20 cellular contexts compared by ENCODE assay signal in genomic region chr13:41029629-41030028, GRCh38. TPM values are rescaled to one million over a fixed set of nuclear protein-coding genes. Genes with fewer than 3 reads are reported as not detected.
DNase-seq lines count a peak whose midpoint lies in the region; ATAC-seq, FAIRE-seq and TF ChIP-seq lines count a peak whose summit lies in the region.
"Had no signal": no experiment of that assay in that cellular context is flagged by ENCODE, and none has a peak within 500 bp of the region (broad histone marks: within the 10 kb centered on the region; RNA-seq: fewer than 3 reads in every experiment).

No MANE protein-coding gene starts in this region.

- H2AFZ ChIP-seq in Karpas-422 (ENCODE audit: low read length) (no peak overlapping the region), GM12878 (ENCODE audit: control insufficient read depth, low read depth, low read length) (no peak overlapping the region)

- H3K9me2 ChIP-seq in Karpas-422 (replicated peaks; ENCODE audit: insufficient read depth, low read length) = no peaks in the 10 kb centered on the region

- no peak for FAIRE-seq in GM12878 (lab: Jason Lieb, UNC)
- FAIRE-seq: TTC549 had no signal

- H3K9ac ChIP-seq in Karpas-422 (ENCODE audit: low read length) = no peak overlapping the region
- H3K9ac ChIP-seq in GM12878 (ENCODE audit: control insufficient read depth, insufficient read depth, low read length) = no peak overlapping the region

- no peak for ATAC-seq in GM12878
- ATAC-seq in left lobe of liver = no peak
- ATAC-seq: natural killer cell treated with Interleukin-12 subunit alpha and Interleukin-12 subunit beta and Interleukin-15 and Interleukin-18, amount 100 ng/mL, for 72 hours had no signal

- in situ Hi-C loops in GM12878 (cut with MboI) = no loop called here

- H3K4me1 ChIP-seq in A673 (ENCODE audit: insufficient read depth, low read length, poor library complexity, severe bottlenecking) = no peaks in the 10 kb centered on the region
- H3K4me1 ChIP-seq in BE2C = no peaks in the 10 kb centered on the region
- no peaks in the 10 kb centered on the region for H3K4me1 ChIP-seq in Karpas-422 (ENCODE audit: low read length)
- H3K4me1 ChIP-seq in GM12878 (ENCODE audit: control insufficient read depth, insufficient read depth, low read length) = no peaks in the 10 kb centered on the region

- DNase-seq in A673 (ENCODE audit: low spot score) (no peak), BE2C (no peak), Karpas-422 (peak; percentile 63), GM12878 (ENCODE audit: low read depth, low spot score) (no peak), left lobe of liver (ENCODE audit: low spot score) (no peak), germinal center (ENCODE audit: low spot score) (no peak), hypothalamus (lab: John Stamatoyannopoulos, UW) (no peak), RWPE1 (ENCODE audit: low spot score) (no peak)
- DNase-seq: activated naive CD8-positive, alpha-beta T cell treated with anti-CD3 and anti-CD28 coated beads, Interleukin-2, amount 10 ng/mL, durations not matched to agents 7 days and 5 days; DMS79 treated with DMSO at 0.1 percent for 48 hours; effector CD4-positive, alpha-beta T cell; foreskin fibroblast; NCI-H2081 treated with DMSO at 0.1 percent for 48 hours; NK-92 treated with Interleukin-12 subunit alpha and Interleukin-12 subunit beta, amount 100 ng/mL, for 24 hours had no signal

- TF ChIP-seq CTCF in A673 (conservative IDR thresholded peaks at IDR 0.05; ENCODE audit: low read depth, low read length) (0 out of 2 replicates have a peak, but pooled peaks have one; percentile 18), BE2C (IDR thresholded peaks at IDR 0.05; ENCODE audit: low read depth, low read length) (peak; percentile 25), GM12878 (IDR thresholded peaks at IDR 0.05 in 2 of 3, conservative IDR thresholded peaks at IDR 0.05 in 1 of 3; ENCODE audit: control insufficient read depth in 2 of 3, extremely low read depth in 1 of 3, insufficient read depth in 1 of 3, low read depth in 3 of 3, low read length in 3 of 3) (peak in 2 of 3 experiments; percentile 9 to 34; a peak in 2 of 6 replicates), RWPE1 (conservative IDR thresholded peaks at IDR 0.05; ENCODE audit: low read depth) (no peak)

- SMC1A ChIA-PET in GM12878 (lab: Charles Lee; ENCODE audit: uncharacterized antibody, unreplicated experiment) = interaction anchor here (0.6 to 1.7 kb wide), 2 partner anchors 11 to 30 kb away, joined by 3 to 5 read pairs; no protein-coding TSS in a partner anchor

- TF ChIP-seq POLR2A in GM12878 (IDR thresholded peaks at IDR 0.05; ENCODE audit: low read depth, low read length) = no peak

- H3K79me2 ChIP-seq in Karpas-422 (ENCODE audit: low read length) (no peaks in the 10 kb centered on the region), GM12878 (ENCODE audit: control insufficient read depth, insufficient read depth, low read length) (peaks cover 4% of the 10 kb centered on the region)

- H3K27me3 ChIP-seq in A673 (replicated peaks; ENCODE audit: insufficient read depth, low read depth, low read length, poor library complexity) (no peaks in the 10 kb centered on the region), BE2C (no peaks in the 10 kb centered on the region), Karpas-422 (ENCODE audit: low read length) (no peaks in the 10 kb centered on the region), GM12878 (replicated peaks in 1 of 2; ENCODE audit: control insufficient read depth in 2 of 2, insufficient read depth in 2 of 2, low read length in 1 of 2) (no peaks in the 10 kb centered on the region)
- H3K27me3 ChIP-seq: suprapubic skin had no signal

- TF ChIP-seq RAD21 in GM12878 (IDR thresholded peaks at IDR 0.05; ENCODE audit: insufficient read depth, low read depth, low read length) = peak; percentile 46; the same call in 1 of the 2 replicates

- no peak overlapping the region for H3K4me2 ChIP-seq in Karpas-422 (ENCODE audit: low read depth, low read length, poor library complexity, severe bottlenecking)
- H3K4me2 ChIP-seq in GM12878 (ENCODE audit: control insufficient read depth, insufficient read depth) = no peak overlapping the region

- intact Hi-C loops in A673 (cut with micrococcal nuclease; ENCODE audit: unreplicated experiment) (no loop called here), GM12878 (cut with micrococcal nuclease; ENCODE audit: unreplicated experiment) (no loop called here)

- H4K20me1 ChIP-seq in Karpas-422 (ENCODE audit: insufficient read depth, low read depth, low read length) (no peaks in the 10 kb centered on the region), GM12878 (ENCODE audit: control insufficient read depth, insufficient read depth) (no peaks in the 10 kb centered on the region)

- WGBS in GM12878 (ENCODE audit: insufficient coverage, insufficient replicate concordance, low lambda C conversion rate, missing lambda C conversion rate) = 100% methylated on average over 2 of the region's 2 CpGs

- BruUV-seq in A673 (replicated peaks; lab: Mats Ljungman, UMichigan) (no TSS peak), GM12878 (replicated peaks; lab: Mats Ljungman, UMichigan) (no TSS peak)

- RAD21 ChIA-PET in GM12878 (lab: Charles Lee; ENCODE audit: unreplicated experiment) = interaction anchor here (0.6 to 2.7 kb wide), 4 partner anchors 14 to 68 kb away, joined by 3 to 8 read pairs (median 4); no protein-coding TSS in a partner anchor

- H3K36me3 ChIP-seq in A673 (ENCODE audit: insufficient read depth, low read length, poor library complexity, severe bottlenecking) = no peaks in the 10 kb centered on the region
- H3K36me3 ChIP-seq in BE2C = no peaks in the 10 kb centered on the region
- no peaks in the 10 kb centered on the region for H3K36me3 ChIP-seq in Karpas-422 (ENCODE audit: insufficient read depth, low read length)
- H3K36me3 ChIP-seq in GM12878 (ENCODE audit: control insufficient read depth in 2 of 2, insufficient read depth in 2 of 2, low read length in 1 of 2) = no peaks in the 10 kb centered on the region
- H3K36me3 ChIP-seq: suprapubic skin had no signal

- POLR2A ChIA-PET in A673 (lab: Charles Lee; ENCODE audit: low non-redundant PET) = no interaction called here
- POLR2A ChIA-PET in GM12878 (lab: Charles Lee) = interaction anchor here (0.8 kb wide), 1 partner anchor 8 kb away, joined by 3 read pairs; no protein-coding TSS in a partner anchor
- POLR2A ChIA-PET in RWPE1 (lab: Yijun Ruan, JAX; ENCODE audit: low non-redundant PET) = no interaction called here

- H3K9me3 ChIP-seq in A673 (ENCODE audit: low read depth, low read length, poor library complexity, severe bottlenecking) (no peaks in the 10 kb centered on the region), BE2C (no peaks in the 10 kb centered on the region), Karpas-422 (ENCODE audit: low read length) (no peaks in the 10 kb centered on the region), GM12878 (replicated peaks; ENCODE audit: control insufficient read depth, insufficient read depth, low read length) (no peaks in the 10 kb centered on the region)
- H3K9me3 ChIP-seq: suprapubic skin had no signal

- CTCF ChIA-PET in A673 (lab: Charles Lee) = no interaction called here
- CTCF ChIA-PET in GM12878 (lab: Yijun Ruan, JAX) = interaction anchor here (1.1 to 2.1 kb wide), 5 partner anchors 9 to 252 kb away, joined by 3 to 8 read pairs (median 6); partner anchors contain the start of gene WBP4
- CTCF ChIA-PET in RWPE1 (lab: Yijun Ruan, JAX) = interaction anchor here (0.6 to 0.7 kb wide), 2 partner anchors 31 to 1513 kb away, joined by 4 to 8 read pairs; no protein-coding TSS in a partner anchor

- no peak overlapping the region for H3K27ac ChIP-seq in A673 (ENCODE audit: low read depth, low read length, poor library complexity, severe bottlenecking)
- H3K27ac ChIP-seq in Karpas-422 (ENCODE audit: low read length) = no peak overlapping the region
- H3K27ac ChIP-seq in GM12878 (ENCODE audit: control insufficient read depth, insufficient read depth) = no peak overlapping the region
- no peak overlapping the region for H3K27ac ChIP-seq in RWPE1
- H3K27ac ChIP-seq: C4-2B, SK-N-MC, suprapubic skin had no signal

- no peak overlapping the region for H3K4me3 ChIP-seq in A673 (ENCODE audit: low read depth, low read length, poor library complexity, severe bottlenecking)
- no peak overlapping the region for H3K4me3 ChIP-seq in BE2C (ENCODE audit: low read depth, low read length)
- H3K4me3 ChIP-seq in Karpas-422 (ENCODE audit: low read length) = no peak overlapping the region
- no peak overlapping the region for H3K4me3 ChIP-seq in GM12878
- H3K4me3 ChIP-seq: lung, SK-N-MC, suprapubic skin had no signal

- TF ChIP-seq EP300 in GM12878 (IDR thresholded peaks at IDR 0.05; ENCODE audit: borderline replicate concordance in 1 of 2, control insufficient read depth in 1 of 2, low read depth in 2 of 2, low read length in 2 of 2) = no peak

RNA-seq across cellular contexts. Expression of gene ELF1, which starts 10.5 kb away (rescaled TPM):
- total RNA-seq in A673 (2021) (29.1 and 31.5 TPM in 2 replicates), GM12878 (2014; rRNA removed) (45.7 and 49.2 TPM in 2 replicates), GM12878 (2014; rRNA removed; fragmentation: Illumina TruSeq; extraction: Trizol) (55.1 and 59.4 TPM in 2 replicates), GM12878 (2021) (70.5 and 74.2 TPM in 2 replicates), left lobe of liver (22.2 TPM)
- polyA plus RNA-seq in BE2C (2012; ENCODE audit: insufficient read depth, insufficient read length, low read depth) = 2.7 TPM
- 66.1 and 84.0 TPM in 2 replicates for total RNA-seq in Karpas-422 (2014; rRNA removed; shearing (Covaris generic); ENCODE audit: low replicate concordance)
- total RNA-seq in GM12878 (2013; cell fraction: nucleolus; rRNA removed) = 78.0 and 86.2 TPM in 2 replicates
- polyA plus RNA-seq in GM12878 (2011; ENCODE audit: low read depth) = 22.7 TPM
- polyA plus RNA-seq in GM12878 (2011; rRNA removed) (83.5 and 97.6 TPM in 2 replicates), GM12878 (2014; fragmentation: Illumina TruSeq; extraction: Trizol) (91.6 and 118 TPM in 2 replicates), GM12878 (2014; fragmentation: Nextera tagmentation; extraction: Ambion mirVana) (10 to 100 TPM; 43.3 to 43.5 TPM), GM12878 (2014; rRNA removed) (46.8 and 47.9 TPM in 2 replicates), GM12878 (2016; fragmentation: Nextera tagmentation; extraction: Ambion mirVana) (10 to 100 TPM; 56.2 to 64.0 TPM)
- 55.7 and 60.5 TPM in 2 replicates for polyA plus RNA-seq in GM12878 (2011; cell fraction: cytosol; rRNA removed)
- polyA plus RNA-seq in GM12878 (2011; cell fraction: nucleus; rRNA removed) = 49.6 and 50.3 TPM in 2 replicates
- 35.2 and 60.8 TPM in 2 replicates for polyA plus RNA-seq in GM12878 (2012)
- 93.0 and 151 TPM in 2 replicates for polyA minus RNA-seq in GM12878 (2011; rRNA and poly(A)+ RNA removed)
- 33.3 and 41.4 TPM in 2 replicates for polyA minus RNA-seq in GM12878 (2011; cell fraction: cytosol; rRNA and poly(A)+ RNA removed)
- polyA minus RNA-seq in GM12878 (2011; cell fraction: nucleus; rRNA and poly(A)+ RNA removed) = 49.9 and 69.4 TPM in 2 replicates

RNA-seq across cellular contexts. Expression of gene WBP4, which starts 31.7 kb away (rescaled TPM):
- 11.9 and 12.5 TPM in 2 replicates for total RNA-seq in A673 (2021)
- polyA plus RNA-seq in BE2C (2012; ENCODE audit: insufficient read depth, insufficient read length, low read depth) = 10.4 TPM
- total RNA-seq in Karpas-422 (2014; rRNA removed; shearing (Covaris generic); ENCODE audit: low replicate concordance) = 4.5 and 6.0 TPM in 2 replicates
- 8.1 and 8.3 TPM in 2 replicates for total RNA-seq in GM12878 (2013; cell fraction: nucleolus; rRNA removed)
- 7.4 and 11.8 TPM in 2 replicates for total RNA-seq in GM12878 (2014; rRNA removed)
- 16.3 and 16.9 TPM in 2 replicates for total RNA-seq in GM12878 (2014; rRNA removed; fragmentation: Illumina TruSeq; extraction: Trizol)
- total RNA-seq in GM12878 (2021) = 8.3 and 8.8 TPM in 2 replicates
- 6.1 TPM for polyA plus RNA-seq in GM12878 (2011; ENCODE audit: low read depth)
- 15.9 and 26.4 TPM in 2 replicates for polyA plus RNA-seq in GM12878 (2011; rRNA removed)
- 4.3 and 4.4 TPM in 2 replicates for polyA plus RNA-seq in GM12878 (2011; cell fraction: cytosol; rRNA removed)
- polyA plus RNA-seq in GM12878 (2011; cell fraction: nucleus; rRNA removed) = 8.1 and 10.3 TPM in 2 replicates
- 9.5 and 12.1 TPM in 2 replicates for polyA plus RNA-seq in GM12878 (2012)
- 21.6 and 23.3 TPM in 2 replicates for polyA plus RNA-seq in GM12878 (2014; fragmentation: Illumina TruSeq; extraction: Trizol)
- 10 to 100 TPM in 1 of 2 experiments, 1 to 10 TPM in 1; 9.7 to 12.5 TPM for polyA plus RNA-seq in GM12878 (2014; fragmentation: Nextera tagmentation; extraction: Ambion mirVana)
- 9.7 and 13.2 TPM in 2 replicates for polyA plus RNA-seq in GM12878 (2014; rRNA removed)
- polyA plus RNA-seq in GM12878 (2016; fragmentation: Nextera tagmentation; extraction: Ambion mirVana) = 10 to 100 TPM; 15.3 to 16.1 TPM
- 2.6 and 2.9 TPM in 2 replicates for polyA minus RNA-seq in GM12878 (2011; rRNA and poly(A)+ RNA removed)
- polyA minus RNA-seq in GM12878 (2011; cell fraction: cytosol; rRNA and poly(A)+ RNA removed) = 3.3 and 3.7 TPM in 2 replicates
- polyA minus RNA-seq in GM12878 (2011; cell fraction: nucleus; rRNA and poly(A)+ RNA removed) = 2.3 and 5.4 TPM in 2 replicates
- total RNA-seq in left lobe of liver = 3.9 TPM
